Comparison of ENCODE assay signal across 8 cellular contexts in genomic region chrX:81120936-81121351, GRCh38.
DNase-seq lines count a peak whose midpoint lies in the region; ATAC-seq and TF ChIP-seq lines count a peak whose summit lies in the region.

No MANE protein-coding gene starts in this region.

- no peaks in the 10 kb centered on the region for H3K36me3 ChIP-seq in ES-I3 (ENCODE audit: insufficient read depth, low read length)
- H3K36me3 ChIP-seq in SU-DHL-6 (ENCODE audit: low read length), result no peaks in the 10 kb centered on the region

- H3K9me2 ChIP-seq in SU-DHL-6 (replicated peaks; ENCODE audit: insufficient read depth, low read length), result no peaks in the 10 kb centered on the region

- 0 out of 2 replicates have a peak, but pooled peaks cover 4% of the 10 kb centered on the region for H3K4me1 ChIP-seq in ES-I3 (ENCODE audit: insufficient read depth, low read length)

- DNase-seq in HT-29 (ENCODE audit: low spot score) (peak; percentile 81), kidney tubule cell (ENCODE audit: low spot score) (peak; percentile 61), NCI-H345 treated with DMSO at 0.1 percent for 48 hours (lab: John Stamatoyannopoulos, UW; ENCODE audit: unreplicated experiment) (no peak)
- DNase-seq in central memory CD4-positive, alpha-beta T cell, result peak; percentile 38
- DNase-seq in stimulated activated CD4-positive, alpha-beta T cell treated with anti-CD3 and anti-CD28 coated beads, Interleukin-12 subunit alpha, Interleukin-12 subunit beta, amount 100 ng/mL, for 48 hours (ENCODE audit: low read depth in 2 of 3, low spot score in 1 of 3), result peak in 2 of 3 donors; percentile 15 to 24

- H3K9me3 ChIP-seq in ES-I3 (ENCODE audit: control insufficient read depth, insufficient read depth, low read length), result no peaks in the 10 kb centered on the region
- H3K9me3 ChIP-seq in SU-DHL-6 (ENCODE audit: insufficient read depth, low read length), result no peaks in the 10 kb centered on the region

- peak overlapping the region; percentile 51 for H3K27ac ChIP-seq in SU-DHL-6 (ENCODE audit: low read depth, low read length)

- H3F3A ChIP-seq in SU-DHL-6 (ENCODE audit: insufficient read depth), result no peaks in the 10 kb centered on the region

- peak overlapping the region; percentile 80 for H3K4me2 ChIP-seq in SU-DHL-6 (ENCODE audit: low read depth, low read length, poor library complexity, severe bottlenecking)

- H3K27me3 ChIP-seq in SU-DHL-6 (ENCODE audit: low read length), result no peaks in the 10 kb centered on the region

- peak overlapping the region; percentile 84 for H3K9ac ChIP-seq in ES-I3 (ENCODE audit: low read depth, low read length)
- H3K9ac ChIP-seq in SU-DHL-6 (ENCODE audit: low read length), result peak overlapping the region; percentile 65

- H4K20me1 ChIP-seq in SU-DHL-6 (ENCODE audit: low read depth, low read length), result no peaks in the 10 kb centered on the region

- H3K79me2 ChIP-seq in SU-DHL-6 (ENCODE audit: insufficient read depth, low read length), result peaks cover 11% of the 10 kb centered on the region

- peak overlapping the region; percentile 89 for H2AFZ ChIP-seq in SU-DHL-6 (ENCODE audit: low read depth, low read length, severe bottlenecking)

- peak; percentile 58 for TF ChIP-seq CTCF in SU-DHL-6 (IDR thresholded peaks at IDR 0.05; ENCODE audit: insufficient read depth, low read length, poor library complexity, severe bottlenecking)

- peak; percentile 53 for ATAC-seq in GM21447 (IDR thresholded peaks at IDR 0.05; ENCODE audit: unreplicated experiment)

- H3K4me3 ChIP-seq in SU-DHL-6 (ENCODE audit: insufficient read depth, low read length, poor library complexity, severe bottlenecking), result peak overlapping the region; percentile 93
